In the genomic region with DNA sequence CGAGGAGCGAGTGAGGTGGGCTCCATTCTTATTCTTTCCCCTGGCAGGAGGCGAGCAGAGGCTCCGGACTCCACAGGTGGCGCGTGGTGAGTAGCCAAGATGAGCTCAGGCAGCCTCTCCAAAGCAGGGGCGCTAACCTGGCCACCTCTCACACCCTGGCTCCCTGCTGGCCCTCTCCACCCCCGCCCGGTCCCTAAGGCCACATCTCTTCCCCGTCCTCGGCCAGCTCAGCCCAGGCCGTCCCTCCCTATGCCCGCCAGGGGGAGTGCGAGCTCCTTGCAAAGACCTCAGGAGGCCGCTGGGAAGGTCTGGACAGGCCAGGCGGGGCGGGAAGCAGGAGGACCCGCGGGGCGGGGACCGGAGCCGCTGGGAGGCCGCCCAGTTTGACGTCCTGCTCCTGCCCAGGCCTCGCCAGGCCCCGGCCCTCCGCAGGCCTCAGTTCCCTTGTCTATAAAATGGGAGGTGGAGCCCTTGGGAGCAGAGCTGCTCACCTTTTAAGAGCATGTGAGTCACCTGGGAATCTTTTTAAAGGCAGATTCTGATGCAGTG, we compare ENCODE assay signal across 9 cellular contexts. TPM values are rescaled to one million over a fixed set of nuclear protein-coding genes. Genes with fewer than 3 reads are reported as not detected.
DNase-seq lines count a peak whose midpoint lies in the region; ATAC-seq and TF ChIP-seq lines count a peak whose summit lies in the region.
"Had no signal": no experiment of that assay in that cellular context is flagged by ENCODE, and none has a peak within 500 bp of the region (broad histone marks: within the 10 kb centered on the region; RNA-seq: fewer than 3 reads in every experiment).

No MANE protein-coding gene starts in this region.

- H3K36me3 ChIP-seq in OCI-LY7 (ENCODE audit: insufficient read depth, low read length) (no peaks in the 10 kb centered on the region), fibroblast of lung (ENCODE audit: control insufficient read depth, insufficient read depth, low read length) (no peaks in the 10 kb centered on the region), neural cell (ENCODE audit: insufficient read depth, low read length) (no peaks in the 10 kb centered on the region)

- no peak overlapping the region for H3K4me3 ChIP-seq in OCI-LY7 (ENCODE audit: low read depth, low read length, poor library complexity, severe bottlenecking)
- peak overlapping the region in 2 of 4 experiments; percentile 1 to 31 for H3K4me3 ChIP-seq in fibroblast of lung (replicated peaks in 1 of 4; ENCODE audit: control extremely low read depth in 1 of 4, insufficient read depth in 1 of 4, low read depth in 3 of 4, low read length in 4 of 4)
- peak overlapping the region; percentile 53 for H3K4me3 ChIP-seq in neural cell (ENCODE audit: low read length)

- no peaks in the 10 kb centered on the region for H3K36me3 Mint-ChIP-seq in CD4-positive, alpha-beta T cell (ENCODE audit: low read depth)

- H3K9ac ChIP-seq in fibroblast of lung (ENCODE audit: insufficient read depth, low read length) = no peak overlapping the region
- no peak overlapping the region for H3K9ac ChIP-seq in neural cell (ENCODE audit: low read length)

- no TSS peak for BruUV-seq in OCI-LY7 (replicated peaks; lab: Mats Ljungman, UMichigan)

- H3F3A ChIP-seq in neural cell (ENCODE audit: insufficient read depth, low read length, poor library complexity, severe bottlenecking) = no peaks in the 10 kb centered on the region

- H3K27me3 ChIP-seq in CD4-positive, alpha-beta T cell (ENCODE audit: control insufficient read depth, insufficient read depth, low read length) = peaks cover 28% of the 10 kb centered on the region
- H3K27me3 ChIP-seq in fibroblast of lung (ENCODE audit: control insufficient read depth, insufficient read depth, low read length) (peaks cover 5% of the 10 kb centered on the region), neural cell (ENCODE audit: insufficient read depth, low read depth, low read length) (no peaks in the 10 kb centered on the region)

- no peak overlapping the region for H3K27ac Mint-ChIP-seq in CD4-positive, alpha-beta T cell

- ATAC-seq in CD4-positive, alpha-beta T cell (ENCODE audit: poor library complexity) = peak; percentile 49
- ATAC-seq in GM19455 (IDR thresholded peaks at IDR 0.05; ENCODE audit: unreplicated experiment) = peak; percentile 86
- peak; percentile 87 for ATAC-seq in stimulated activated naive CD8-positive, alpha-beta T cell treated with anti-CD3 and anti-CD28 coated beads, Interleukin-15, Interleukin-2, amounts not matched to agents 100 U/mL and 50 U/mL, for 24 hours

- CTCF ChIA-PET in CD4-positive, alpha-beta T cell (lab: Charles Lee) = interaction anchor here (0.5 to 1.3 kb wide), 2 partner anchors 65 to 447 kb away, joined by 3 read pairs; no protein-coding TSS in a partner anchor
- CTCF ChIA-PET in OCI-LY7 (lab: Charles Lee; ENCODE audit: unreplicated experiment) = interaction anchor here (0.6 to 1.7 kb wide), 2 partner anchors 138 to 629 kb away, joined by 3 to 5 read pairs; no protein-coding TSS in a partner anchor

- peaks cover 41% of the 10 kb centered on the region for H3K27me3 Mint-ChIP-seq in CD4-positive, alpha-beta T cell

- peak; percentile 27 to 63 (median 42) for DNase-seq in CD4-positive, alpha-beta T cell
- DNase-seq in HuH-7.5 (ENCODE audit: low spot score) (peak; percentile 95), OCI-LY7 (ENCODE audit: low spot score) (peak; percentile 78), fibroblast of lung (ENCODE audit: low read depth in 2 of 2) (peak; percentile 91 to 96)
- DNase-seq in activated T-cell treated with anti-CD3 and anti-CD28 coated beads, Interleukin-2, amount 50 U/mL, for 1 hour = peak; percentile 61
- DNase-seq in stimulated activated naive CD8-positive, alpha-beta T cell treated with anti-CD3 and anti-CD28 coated beads, Interleukin-15, Interleukin-2, amounts not matched to agents 100 U/mL and 50 U/mL, for 24 hours = peak; percentile 83

- peak; percentile 96 for TF ChIP-seq RAD21 in neural cell (conservative IDR thresholded peaks at IDR 0.05)

- H2AFZ ChIP-seq in OCI-LY7 (ENCODE audit: low read length) = no peak overlapping the region
- H2AFZ ChIP-seq in fibroblast of lung (ENCODE audit: low read length) = peak overlapping the region; percentile 63
- peak overlapping the region; percentile 38 for H2AFZ ChIP-seq in neural cell (ENCODE audit: low read depth, low read length)

- H3K9me3 ChIP-seq in CD4-positive, alpha-beta T cell (ENCODE audit: control insufficient read depth, low read length) = no peaks in the 10 kb centered on the region
- no peaks in the 10 kb centered on the region for H3K9me3 ChIP-seq in OCI-LY7 (ENCODE audit: low read length)
- H3K9me3 ChIP-seq in fibroblast of lung (ENCODE audit: control insufficient read depth, insufficient read depth, low read depth, low read length) = no peaks in the 10 kb centered on the region
- no peaks in the 10 kb centered on the region for H3K9me3 ChIP-seq in neural cell (ENCODE audit: low read length)

- H3K4me2 ChIP-seq in OCI-LY7 (ENCODE audit: low read length) (peak overlapping the region; percentile 33; the same call in 1 of the 2 replicates), fibroblast of lung (ENCODE audit: extremely low read depth, insufficient read depth, low read length) (no peak overlapping the region), neural cell (ENCODE audit: low read length) (no peak overlapping the region)

- POLR2A ChIA-PET in CD4-positive, alpha-beta T cell (lab: Charles Lee) = no interaction called here
- POLR2A ChIA-PET in OCI-LY7 (lab: Charles Lee) = interaction anchor here (0.7 kb wide), 1 partner anchor 1286 kb away, joined by 4 read pairs; no protein-coding TSS in a partner anchor

- H3K4me1 ChIP-seq in OCI-LY7 (ENCODE audit: insufficient read depth, low read length, poor library complexity, severe bottlenecking) (peaks cover 4% of the 10 kb centered on the region), fibroblast of lung (ENCODE audit: control insufficient read depth, extremely low read depth, insufficient read depth, low read length) (no peaks in the 10 kb centered on the region)

- TF ChIP-seq CTCF in CD4-positive, alpha-beta T cell (IDR thresholded peaks at IDR 0.05) = peak; percentile 72
- peak; percentile 86 for TF ChIP-seq CTCF in OCI-LY7 (conservative IDR thresholded peaks at IDR 0.05; ENCODE audit: low read length)
- peak; percentile 86 to 87 for TF ChIP-seq CTCF in fibroblast of lung (conservative IDR thresholded peaks at IDR 0.05 in 1 of 2, IDR thresholded peaks at IDR 0.05 in 1 of 2; ENCODE audit: low read depth in 1 of 2, low read length in 2 of 2)
- peak; percentile 96 for TF ChIP-seq CTCF in neural cell (IDR thresholded peaks at IDR 0.05; ENCODE audit: poor library complexity, severe bottlenecking)

- no peaks in the 10 kb centered on the region for H3K9me3 Mint-ChIP-seq in CD4-positive, alpha-beta T cell

- H3K79me2 ChIP-seq in OCI-LY7 (ENCODE audit: insufficient read depth, low read depth, low read length) (no peaks in the 10 kb centered on the region), fibroblast of lung (ENCODE audit: control insufficient read depth, insufficient read depth, low read length) (no peaks in the 10 kb centered on the region), neural cell (replicated peaks; ENCODE audit: insufficient read depth, low read length) (no peaks in the 10 kb centered on the region)

- H3K4me1 Mint-ChIP-seq in CD4-positive, alpha-beta T cell (ENCODE audit: low read depth) = peaks cover 2% of the 10 kb centered on the region

- intact Hi-C loops in CD4-positive, alpha-beta T cell (cut with DNase I, micrococcal nuclease) = loop anchor here (1.0 to 5.0 kb wide), 2 partner anchors 446 to 1266 kb away; no protein-coding TSS in a partner anchor
- intact Hi-C loops in OCI-LY7 (cut with micrococcal nuclease; ENCODE audit: unreplicated experiment) = loop anchor here (2.0 to 5.0 kb wide), 4 partner anchors 141 to 551 kb away; no protein-coding TSS in a partner anchor

- H4K20me1 ChIP-seq in OCI-LY7 (ENCODE audit: insufficient read depth, low read length) (no peaks in the 10 kb centered on the region), fibroblast of lung (ENCODE audit: control insufficient read depth, extremely low read depth, insufficient read depth, low read length) (no peaks in the 10 kb centered on the region), neural cell (ENCODE audit: insufficient read depth) (no peaks in the 10 kb centered on the region)

- no peak overlapping the region for H3K4me3 Mint-ChIP-seq in CD4-positive, alpha-beta T cell

- H3K9me2 ChIP-seq in OCI-LY7 (ENCODE audit: insufficient read depth, low read length) = no peaks in the 10 kb centered on the region
- H3K9me2 ChIP-seq in neural cell (ENCODE audit: insufficient read depth, low read length) = no peaks in the 10 kb centered on the region

- TF ChIP-seq EP300 in neural cell (conservative IDR thresholded peaks at IDR 0.05; ENCODE audit: poor library complexity, severe bottlenecking) = no peak

- H3K27ac ChIP-seq in CD4-positive, alpha-beta T cell (ENCODE audit: low read depth, low read length) = no peak overlapping the region
- H3K27ac ChIP-seq in OCI-LY7 (ENCODE audit: low read depth, low read length, poor library complexity, severe bottlenecking) (no peak overlapping the region), fibroblast of lung (ENCODE audit: insufficient read depth, low read length) (no peak overlapping the region), neural cell (ENCODE audit: low read length) (no peak overlapping the region)

TF ChIP-seq in neural cell, 6 proteins besides CTCF, POLR2A, EP300 and RAD21:
- TF ChIP-seq SMC3 (conservative IDR thresholded peaks at IDR 0.05; ENCODE audit: poor library complexity) (peak; percentile 97), POLR2AphosphoS5 (IDR thresholded peaks at IDR 0.05) (no peak), MXI1 (conservative IDR thresholded peaks at IDR 0.05; ENCODE audit: poor library complexity, severe bottlenecking) (no peak)

RNA-seq across cellular contexts. Expression of a gene that starts 46.3 kb away (rescaled TPM):
- not detected for total RNA-seq in CD4-positive, alpha-beta T cell
- total RNA-seq in OCI-LY7 (2014; rRNA removed; shearing (Covaris generic)) = not detected in 2 replicates
- total RNA-seq in OCI-LY7 (2022) (not detected in 2 replicates), fibroblast of lung (under 0.01 TPM in 1 of 2 replicates, not detected in the other)
- polyA plus RNA-seq in fibroblast of lung (0.03 TPM in 1 of 2 replicates, not detected in the other), neural cell (not detected in 2 replicates)
- polyA plus RNA-seq in fibroblast of lung (2012) = 0.13 and 0.16 TPM in 2 replicates
- polyA minus RNA-seq in fibroblast of lung (ENCODE audit: low replicate concordance) (not detected in 2 replicates), neural cell (not detected in 2 replicates)
- total RNA-seq: activated CD8-positive, alpha-beta memory T cell treated with anti-CD3 and anti-CD28 coated beads for 36 hours had no signal

Comparison
In these comparisons a context has a peak if more than half of its experiments do, and no peak if none do; other contexts are left out.
1. DNase-seq: peak in every context shown above with its lines; median percentile 95 in HuH-7.5; 94 in fibroblast of lung; 83 in stimulated activated naive CD8-positive, alpha-beta T cell treated with anti-CD3 and anti-CD28 coated beads, Interleukin-15, Interleukin-2, amounts not matched to agents 100 U/mL and 50 U/mL, for 24 hours; 78 in OCI-LY7; 61 in activated T-cell treated with anti-CD3 and anti-CD28 coated beads, Interleukin-2, amount 50 U/mL, for 1 hour; 42 in CD4-positive, alpha-beta T cell.